10 cellular contexts compared by ENCODE assay signal in genomic region chr20:44730441-44730840, GRCh38. TPM values are rescaled to one million over a fixed set of nuclear protein-coding genes. Genes with fewer than 3 reads are reported as not detected.
DNase-seq lines count a peak whose midpoint lies in the region; ATAC-seq and TF ChIP-seq lines count a peak whose summit lies in the region.
"Had no signal": no experiment of that assay in that cellular context is flagged by ENCODE, and none has a peak within 500 bp of the region (broad histone marks: within the 10 kb centered on the region; RNA-seq: fewer than 3 reads in every experiment).

No MANE protein-coding gene starts in this region.

- no peaks in the 10 kb centered on the region for H3K9me2 ChIP-seq in hepatocyte (replicated peaks; ENCODE audit: insufficient read depth)

- H3K9me3 ChIP-seq in hepatocyte (ENCODE audit: low read depth) (no peaks in the 10 kb centered on the region), right lobe of liver (no peaks in the 10 kb centered on the region)

- H2AFZ ChIP-seq in hepatocyte, result no peak overlapping the region

- in situ Hi-C loops in ACHN (cut with HindIII; ENCODE audit: low pct_ligation_motif_present, low pct_unique_long_range_greater_than_20kb, low sequenced_read_pairs), result no loop called here

- intact Hi-C loops in right lobe of liver (cut with DNase I), result loop anchor here in 1 of 2 donors (5.0 kb wide), 1 partner anchor 48 kb away; no protein-coding TSS in a partner anchor

- H3K27ac ChIP-seq in hepatocyte (no peak overlapping the region), right lobe of liver (no peak overlapping the region)
- H3K27ac ChIP-seq: WERI-Rb-1 had no signal

- H3K79me2 ChIP-seq in hepatocyte, result no peaks in the 10 kb centered on the region

- DNase-seq in ACHN, result peak; percentile 98
- DNase-seq in HT-29 (ENCODE audit: low spot score), result peak; percentile 79
- peak; percentile 72 for DNase-seq in amniotic stem cell (lab: John Stamatoyannopoulos, UW)
- peak; percentile 45 for DNase-seq in hepatocyte (ENCODE audit: low spot score)
- DNase-seq in COLO829 (ENCODE audit: low spot score), result no peak
- DNase-seq in NCI-H774 (lab: John Stamatoyannopoulos, UW), result no peak
- no peak for DNase-seq in right lobe of liver
- no peak for DNase-seq in D341Med (ENCODE audit: low spot score)
- DNase-seq: WERI-Rb-1 had no signal

- H3K4me2 ChIP-seq in hepatocyte, result no peak overlapping the region

- no peak overlapping the region for H3K4me3 ChIP-seq in hepatocyte
- H3K4me3 ChIP-seq in right lobe of liver, result no peak overlapping the region

- no peaks in the 10 kb centered on the region for H4K20me1 ChIP-seq in hepatocyte (ENCODE audit: insufficient read depth, poor library complexity, severe bottlenecking)

- TF ChIP-seq CTCF in hepatocyte (IDR thresholded peaks at IDR 0.05; ENCODE audit: poor library complexity) (no peak), right lobe of liver (IDR thresholded peaks at IDR 0.05) (no peak)

- no peak for ATAC-seq in right lobe of liver
- ATAC-seq: left lobe of liver had no signal

- H3K36me3 ChIP-seq in hepatocyte (replicated peaks; ENCODE audit: insufficient read depth, low read depth), result no peaks in the 10 kb centered on the region
- no peaks in the 10 kb centered on the region for H3K36me3 ChIP-seq in right lobe of liver
- H3K36me3 ChIP-seq: WERI-Rb-1 had no signal

- no peaks in the 10 kb centered on the region for H3K27me3 ChIP-seq in hepatocyte
- H3K27me3 ChIP-seq in right lobe of liver, result no peaks in the 10 kb centered on the region

- H3K4me1 ChIP-seq in hepatocyte (ENCODE audit: insufficient read depth), result peaks cover 17% of the 10 kb centered on the region
- H3K4me1 ChIP-seq in right lobe of liver, result no peaks in the 10 kb centered on the region

- no peak for TF ChIP-seq POLR2A in right lobe of liver (IDR thresholded peaks at IDR 0.05)

- 75% methylated on average over 2 of the region's 2 CpGs for WGBS in hepatocyte (ENCODE audit: low lambda C conversion rate, missing lambda C conversion rate)
- 92% methylated on average over 2 of the region's 2 CpGs for WGBS in right lobe of liver (ENCODE audit: insufficient coverage, low coverage, low lambda C conversion rate, missing lambda C conversion rate)

RNA-seq across cellular contexts. Expression of gene KCNK15, which starts 15.2 kb away (rescaled TPM):
- total RNA-seq in HT-29 (2014; rRNA removed; shearing (Covaris generic)), result not detected in 2 replicates
- total RNA-seq in hepatocyte (0.92 and 1.7 TPM in 2 replicates), right lobe of liver (under 1 TPM in 4 of 6 experiments, not detected in 2; 0.07 to 0.43 (median 0.19) TPM)
- polyA plus RNA-seq in hepatocyte, result 3.1 and 4.3 TPM in 2 replicates

RNA-seq across cellular contexts. Expression of gene CCN5, which starts 15.3 kb away (rescaled TPM):
- not detected in 2 replicates for total RNA-seq in HT-29 (2014; rRNA removed; shearing (Covaris generic))
- total RNA-seq in hepatocyte, result 0.12 and 0.53 TPM in 2 replicates
- 0.82 TPM in 1 of 2 replicates, not detected in the other for polyA plus RNA-seq in hepatocyte
- 1 to 10 TPM in 5 of 6 experiments, under 1 TPM in 1; 0.92 to 6.1 (median 1.5) TPM for total RNA-seq in right lobe of liver

Comparison
In these comparisons a context has a peak if more than half of its experiments do, and no peak if none do; other contexts are left out.
1. DNase-seq: peak in ACHN (single experiment), HT-29 (single experiment), amniotic stem cell (single experiment) and hepatocyte (single experiment); none in COLO829 (single experiment), NCI-H774 (single experiment), right lobe of liver (0 of 3) and D341Med (single experiment).